In the genomic region with DNA sequence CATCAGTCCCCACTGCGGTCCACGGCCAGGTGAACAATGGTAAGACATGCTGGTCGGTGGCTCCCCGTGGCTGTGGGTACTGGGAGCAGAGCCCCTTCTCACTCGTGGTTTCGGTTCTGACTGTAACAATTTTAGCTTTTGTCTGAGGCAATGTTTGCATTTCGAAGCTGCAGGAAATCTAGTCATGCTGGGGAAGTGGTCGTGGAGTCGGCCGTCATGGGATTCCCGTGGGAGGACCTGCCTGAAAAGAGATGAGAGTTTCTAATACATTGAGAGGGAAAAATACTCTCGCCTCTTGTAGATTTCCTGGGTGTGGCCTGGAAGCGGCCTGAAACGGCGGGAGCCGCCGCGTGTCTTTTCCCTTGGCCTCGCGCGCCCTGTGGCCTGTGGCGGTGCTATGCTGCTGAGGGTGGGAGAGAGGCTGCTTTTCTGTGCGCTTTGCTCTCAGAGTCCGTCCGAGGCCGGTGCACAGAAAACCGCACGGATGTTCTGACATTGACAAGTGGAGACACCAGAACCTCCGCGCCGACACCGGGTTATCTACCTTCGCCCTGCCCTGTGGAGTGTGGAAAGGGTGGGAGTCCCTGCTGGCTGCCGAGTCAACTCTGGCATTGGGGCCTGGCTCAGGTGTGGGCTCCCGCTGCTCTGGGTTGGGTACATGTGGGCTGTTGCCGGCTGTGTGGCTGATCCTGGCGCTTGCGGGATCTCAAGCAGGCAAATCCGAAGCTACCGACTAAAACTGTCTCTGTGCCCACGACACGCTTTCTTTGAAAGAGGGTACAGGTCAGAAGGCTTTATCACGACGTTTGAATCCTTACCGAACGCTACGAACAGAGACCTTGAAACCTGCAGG, we compare ENCODE assay signal across 1 cellular context.
TF ChIP-seq lines count a peak whose summit lies in the region.

No MANE protein-coding gene starts in this region.

TF ChIP-seq in GM12878, 131 proteins besides CTCF, POLR2A, EP300 and RAD21 (continued from another document):
- TF ChIP-seq, protein P1, sequence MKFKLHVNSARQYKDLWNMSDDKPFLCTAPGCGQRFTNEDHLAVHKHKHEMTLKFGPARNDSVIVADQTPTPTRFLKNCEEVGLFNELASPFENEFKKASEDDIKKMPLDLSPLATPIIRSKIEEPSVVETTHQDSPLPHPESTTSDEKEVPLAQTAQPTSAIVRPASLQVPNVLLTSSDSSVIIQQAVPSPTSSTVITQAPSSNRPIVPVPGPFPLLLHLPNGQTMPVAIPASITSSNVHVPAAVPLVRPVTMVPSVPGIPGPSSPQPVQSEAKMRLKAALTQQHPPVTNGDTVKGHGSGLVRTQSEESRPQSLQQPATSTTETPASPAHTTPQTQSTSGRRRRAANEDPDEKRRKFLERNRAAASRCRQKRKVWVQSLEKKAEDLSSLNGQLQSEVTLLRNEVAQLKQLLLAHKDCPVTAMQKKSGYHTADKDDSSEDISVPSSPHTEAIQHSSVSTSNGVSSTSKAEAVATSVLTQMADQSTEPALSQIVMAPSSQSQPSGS (IDR thresholded peaks at IDR 0.05; ENCODE audit: low read length) = no peak
